In genomic region chr1:6456800-6457466, GRCh38 we compare ENCODE assay signal across 16 cellular contexts. TPM values are rescaled to one million over a fixed set of nuclear protein-coding genes. Genes with fewer than 3 reads are reported as not detected.
"Had no signal": no experiment of that assay in that cellular context is flagged by ENCODE, and none has a peak within 500 bp of the region (broad histone marks: within the 10 kb centered on the region; RNA-seq: fewer than 3 reads in every experiment).

No MANE protein-coding gene starts in this region.

- ATAC-seq: heart right ventricle had no signal

- H3K9me3 Mint-ChIP-seq: activated CD4-positive, alpha-beta T cell treated with anti-CD3 and anti-CD28 coated beads, Interleukin-2, amount 10 ng/mL, durations not matched to agents 7 days and 5 days; activated naive CD8-positive, alpha-beta T cell treated with anti-CD3 and anti-CD28 coated beads, Interleukin-2, amount 10 ng/mL, durations not matched to agents 7 days and 5 days; nephron; type B pancreatic cell had no signal

- H3K27me3 ChIP-seq: cardiac muscle cell had no signal

- DNase-seq: activated CD4-positive, alpha-beta T cell treated with anti-CD3 and anti-CD28 coated beads, Interleukin-2, amount 10 ng/mL, durations not matched to agents 7 days and 5 days; activated CD4-positive, CD25-positive, alpha-beta regulatory T cell; activated naive CD8-positive, alpha-beta T cell treated with anti-CD3 and anti-CD28 coated beads, Interleukin-2, amount 10 ng/mL, durations not matched to agents 7 days and 5 days; anterior cingulate cortex; heart right ventricle; stimulated activated CD4-positive, alpha-beta T cell treated with anti-CD3 and anti-CD28 coated beads, Interleukin-12 subunit alpha, Interleukin-12 subunit beta, amount 100 ng/mL, for 4 hours; stimulated activated naive CD4-positive, alpha-beta T cell had no signal

- H3K9me3 ChIP-seq: heart right ventricle, suprapubic skin had no signal

- H3K27ac ChIP-seq: cardiac muscle cell, heart right ventricle, suprapubic skin had no signal

- H3K27ac Mint-ChIP-seq: activated CD4-positive, alpha-beta T cell treated with anti-CD3 and anti-CD28 coated beads, Interleukin-2, amount 10 ng/mL, durations not matched to agents 7 days and 5 days; activated naive CD8-positive, alpha-beta T cell treated with anti-CD3 and anti-CD28 coated beads, Interleukin-2, amount 10 ng/mL, durations not matched to agents 7 days and 5 days; nephron; type B pancreatic cell had no signal

- H3K36me3 ChIP-seq: cardiac muscle cell had no signal

- H3K36me3 Mint-ChIP-seq: activated naive CD8-positive, alpha-beta T cell treated with anti-CD3 and anti-CD28 coated beads, Interleukin-2, amount 10 ng/mL, durations not matched to agents 7 days and 5 days had no signal

- FAIRE-seq: colon, frontal cortex, islet of Langerhans had no signal

- H3K4me3 ChIP-seq: cardiac muscle cell, heart right ventricle, suprapubic skin had no signal

- H3K4me3 Mint-ChIP-seq: activated CD4-positive, alpha-beta T cell treated with anti-CD3 and anti-CD28 coated beads, Interleukin-2, amount 10 ng/mL, durations not matched to agents 7 days and 5 days; activated naive CD8-positive, alpha-beta T cell treated with anti-CD3 and anti-CD28 coated beads, Interleukin-2, amount 10 ng/mL, durations not matched to agents 7 days and 5 days; nephron had no signal

RNA-seq across cellular contexts. Expression of gene ESPN, which starts 32.4 kb away (rescaled TPM):
- total RNA-seq: fibroblast of lung, frontal cortex, osteocyte had no signal
- polyA plus RNA-seq: fibroblast of lung had no signal

RNA-seq across cellular contexts. Expression of gene HES2, which starts 37.2 kb away (rescaled TPM):
- total RNA-seq: cardiac muscle cell, frontal cortex, osteocyte had no signal
- polyA plus RNA-seq: cardiac muscle cell, fibroblast of lung had no signal
